ENCODE assay signal across 8 cellular contexts in genomic region chr3:180989291-180990163, GRCh38. TPM values are rescaled to one million over a fixed set of nuclear protein-coding genes. Genes with fewer than 3 reads are reported as not detected.
DNase-seq lines count a peak whose midpoint lies in the region; ATAC-seq, FAIRE-seq and TF ChIP-seq lines count a peak whose summit lies in the region.

TSS of gene DNAJC19 (minus strand) at chr3:180989736. CDS start at chr3:180989602, 134 bp downstream.

- H3K27ac ChIP-seq in rectal smooth muscle tissue (ENCODE audit: low read depth, low read length) (peak within 1 kb of the TSS; percentile 74), aorta (ENCODE audit: low read depth in 1 of 2, low read length in 2 of 2) (peak within 1 kb of the TSS; percentile 1 to 56)

- H3K27me3 ChIP-seq in rectal smooth muscle tissue (ENCODE audit: control insufficient read depth, insufficient read depth, low read length) (no peaks in the 10 kb centered on the region), aorta (ENCODE audit: control insufficient read depth in 1 of 2, insufficient read depth in 2 of 2, low read length in 1 of 2) (no peaks in the 10 kb centered on the region)

- in situ Hi-C loops in astrocyte of the cerebellum (cut with HindIII; ENCODE audit: low sequenced_read_pairs): no loop called here

- FAIRE-seq in GM18507 (lab: Jason Lieb, UNC): peak; percentile 98

- H3K36me3 ChIP-seq in rectal smooth muscle tissue (ENCODE audit: control insufficient read depth, insufficient read depth, low read length): no peaks in the 10 kb centered on the region
- H3K36me3 ChIP-seq in aorta (ENCODE audit: control insufficient read depth in 1 of 2, insufficient read depth in 2 of 2, low read length in 1 of 2): peaks cover 0 to 4% of the 10 kb centered on the region in 2 donors

- WGBS in aorta, 2 donors: 0% methylated on average over 43 of the region's 43 CpGs

- TF ChIP-seq CTCF in astrocyte of the cerebellum (IDR thresholded peaks at IDR 0.05; ENCODE audit: low read depth, low read length, missing control alignments): no peak

- peak within 1 kb of the TSS; percentile 94 for H3K4me3 ChIP-seq in astrocyte of the cerebellum (ENCODE audit: low read depth, low read length)
- H3K4me3 ChIP-seq in rectal smooth muscle tissue (ENCODE audit: low read length): peak within 1 kb of the TSS; percentile 74
- H3K4me3 ChIP-seq in aorta (ENCODE audit: low read length in 2 of 2): peak within 1 kb of the TSS; percentile 60 to 80

- intact Hi-C loops in aorta (cut with DNase I): loop anchor here (5.0 to 10.0 kb wide), 3 partner anchors 75 to 117 kb away; partner anchors contain the start of gene FXR1 (in 2 of the 2)

- H3K4me1 ChIP-seq in rectal smooth muscle tissue (ENCODE audit: control insufficient read depth, insufficient read depth, low read length) (peaks cover 7% of the 10 kb centered on the region), aorta (ENCODE audit: control insufficient read depth in 1 of 2, insufficient read depth in 2 of 2, low read length in 2 of 2) (peaks cover 0 to 5% of the 10 kb centered on the region in 2 donors)

- peak; percentile 95 for ATAC-seq in HG02981 (IDR thresholded peaks at IDR 0.05; ENCODE audit: unreplicated experiment)
- peak; percentile 99 for ATAC-seq in aorta (ENCODE audit: low FRiP score)

- H3K9ac ChIP-seq in rectal smooth muscle tissue (ENCODE audit: low read length): peak within 1 kb of the TSS; percentile 67

- DNase-seq in GM18507 (ENCODE audit: extremely low spot score, insufficient read length, low read depth) (peak; percentile 77), NCI-H2029 treated with DMSO at 0.1 percent for 48 hours (lab: John Stamatoyannopoulos, UW) (peak; percentile 97), T-helper 9 cell (peak; percentile 84), astrocyte of the cerebellum (ENCODE audit: low read depth) (peak; percentile 92), hepatic stellate cell (ENCODE audit: low spot score) (peak; percentile 81), aorta (peak; percentile 95)

- H3K9me3 ChIP-seq in aorta (ENCODE audit: control insufficient read depth, low read length): no peaks in the 10 kb centered on the region

RNA-seq across cellular contexts. Expression of gene DNAJC19, which starts in this region (rescaled TPM):
- 10 to 100 TPM; 38.9 to 45.2 TPM for total RNA-seq in aorta
- 10 to 100 TPM; 52.4 to 70.2 TPM for polyA plus RNA-seq in aorta

Comparison
In these comparisons a context has a peak if more than half of its experiments do, and no peak if none do; other contexts are left out.
1. Peak in every context shown above with its lines: DNase-seq, ATAC-seq, H3K4me3 ChIP-seq and H3K27ac ChIP-seq.